In the genomic region with DNA sequence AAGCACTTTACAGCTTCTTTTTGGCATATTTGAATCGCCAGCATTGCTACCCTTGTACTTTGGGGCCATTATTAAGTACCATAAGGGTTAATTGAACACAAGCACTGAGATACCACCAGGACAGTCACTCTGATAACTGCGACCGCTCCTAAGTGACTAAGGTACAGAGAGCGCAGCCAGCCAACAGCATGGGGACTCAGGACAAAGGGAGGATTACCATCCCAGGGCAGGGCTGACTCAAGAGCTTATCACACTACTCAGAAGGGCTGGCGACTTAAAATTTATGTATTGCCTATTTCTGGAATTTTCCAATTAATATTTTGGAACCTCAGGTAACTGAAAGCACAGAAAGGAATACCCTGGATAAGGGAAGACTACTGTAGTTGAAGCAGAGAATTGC, we compare ENCODE assay signal across 1 cellular context.
A peak's percentile ranks its signal among the peaks of the same experiment; 100 is the strongest.
TF ChIP-seq lines count a peak whose summit lies in the region.

No MANE protein-coding gene starts in this region.

TF ChIP-seq in K562, 482 proteins besides CTCF, POLR2A, EP300 and RAD21:
- TF ChIP-seq, protein P1, sequence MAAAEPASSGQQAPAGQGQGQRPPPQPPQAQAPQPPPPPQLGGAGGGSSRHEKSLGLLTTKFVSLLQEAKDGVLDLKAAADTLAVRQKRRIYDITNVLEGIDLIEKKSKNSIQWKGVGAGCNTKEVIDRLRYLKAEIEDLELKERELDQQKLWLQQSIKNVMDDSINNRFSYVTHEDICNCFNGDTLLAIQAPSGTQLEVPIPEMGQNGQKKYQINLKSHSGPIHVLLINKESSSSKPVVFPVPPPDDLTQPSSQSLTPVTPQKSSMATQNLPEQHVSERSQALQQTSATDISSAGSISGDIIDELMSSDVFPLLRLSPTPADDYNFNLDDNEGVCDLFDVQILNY (CRISPR knock-in tag; IDR thresholded peaks at IDR 0.05), result 0 out of 2 replicates have a peak, but pooled peaks have one; percentile 18
- TF ChIP-seq PHF21A (IDR thresholded peaks at IDR 0.05; ENCODE audit: borderline replicate concordance, low read depth) (no peak), FOXP4 (CRISPR knock-in tag; IDR thresholded peaks at IDR 0.05; ENCODE audit: borderline replicate concordance) (0 out of 2 replicates have a peak, but pooled peaks have one; percentile 60), ZBTB1 (CRISPR knock-in tag; IDR thresholded peaks at IDR 0.05; ENCODE audit: borderline replicate concordance, low read depth) (peak; percentile 0; the same call in 1 of the 2 replicates)
